In genomic region chr6:167163476-167164011, GRCh38 we compare ENCODE assay signal across 24 cellular contexts. TPM values are rescaled to one million over a fixed set of nuclear protein-coding genes. Genes with fewer than 3 reads are reported as not detected.
DNase-seq lines count a peak whose midpoint lies in the region; ATAC-seq lines count a peak whose summit lies in the region.
"Had no signal": no experiment of that assay in that cellular context is flagged by ENCODE, and none has a peak within 500 bp of the region (broad histone marks: within the 10 kb centered on the region; RNA-seq: fewer than 3 reads in every experiment).

No MANE protein-coding gene starts in this region.

- no peaks in the 10 kb centered on the region for H3K9me3 ChIP-seq in HUES64 (ENCODE audit: insufficient read depth, low read depth, low read length)
- H3K9me3 ChIP-seq in naive thymus-derived CD4-positive, alpha-beta T cell (ENCODE audit: control insufficient read depth in 2 of 3, low read length in 3 of 3), result no peaks in the 10 kb centered on the region
- H3K9me3 ChIP-seq: BLaER1, Caco-2, HAP-1, SJSA1 had no signal

- no peaks in the 10 kb centered on the region for H3K4me1 Mint-ChIP-seq in naive thymus-derived CD4-positive, alpha-beta T cell

- no peak overlapping the region for H4K8ac ChIP-seq in mesendoderm (ENCODE audit: low read depth, low read length)

- no peak overlapping the region for H2AK5ac ChIP-seq in mesendoderm (ENCODE audit: low read length)

- POLR2A ChIA-PET in naive thymus-derived CD4-positive, alpha-beta T cell (lab: Charles Lee), result no interaction called here

- no peak overlapping the region for H3K18ac ChIP-seq in mesendoderm (ENCODE audit: low read length)

- H2BK15ac ChIP-seq in mesendoderm (replicated peaks; ENCODE audit: low read depth), result no peak overlapping the region

- H3K56ac ChIP-seq in mesendoderm (ENCODE audit: low read length), result peak overlapping the region; percentile 47

- peak overlapping the region; percentile 41 for H3K9ac ChIP-seq in HUES64 (ENCODE audit: low read depth, low read length)
- no peak overlapping the region for H3K9ac ChIP-seq in mesendoderm (ENCODE audit: low read length)
- H3K9ac ChIP-seq: BLaER1 had no signal

- H3K27ac Mint-ChIP-seq in naive thymus-derived CD4-positive, alpha-beta T cell, result no peak overlapping the region

- H3K36me3 Mint-ChIP-seq in naive thymus-derived CD4-positive, alpha-beta T cell, result no peaks in the 10 kb centered on the region
- H3K36me3 Mint-ChIP-seq: CD4-positive, alpha-beta memory T cell had no signal

- H3K23ac ChIP-seq in mesendoderm (ENCODE audit: low read length), result no peak overlapping the region

- H3K79me2 ChIP-seq in mesendoderm (ENCODE audit: control insufficient read depth, insufficient read depth, low read length), result no peaks in the 10 kb centered on the region

- CTCF ChIA-PET in naive thymus-derived CD4-positive, alpha-beta T cell (lab: Charles Lee), result no interaction called here

- H3K27me3 Mint-ChIP-seq in naive thymus-derived CD4-positive, alpha-beta T cell, result peaks cover 0 to 16% (median 3%) of the 10 kb centered on the region in 5 donors

- H3K27ac ChIP-seq in HUES64 (ENCODE audit: low read depth, low read length) (peak overlapping the region; percentile 92), mesendoderm (ENCODE audit: low read depth, low read length) (no peak overlapping the region)
- no peak overlapping the region for H3K27ac ChIP-seq in naive thymus-derived CD4-positive, alpha-beta T cell (ENCODE audit: low read depth, low read length)
- H3K27ac ChIP-seq: 22Rv1, BLaER1, SJSA1 had no signal

- WGBS in HUES64, result 7% methylated on average over 9 of the region's 9 CpGs
- no CpG with 5 or more reads among the region's 9 CpGs for whole genome bisulfite sequencing in mesendoderm (ENCODE audit: extremely low coverage, insufficient coverage, low lambda C conversion rate)

- H3K36me3 ChIP-seq in HUES64 (ENCODE audit: insufficient read depth, low read length) (no peaks in the 10 kb centered on the region), mesendoderm (ENCODE audit: control insufficient read depth, insufficient read depth, low read length) (no peaks in the 10 kb centered on the region)
- H3K36me3 ChIP-seq in naive thymus-derived CD4-positive, alpha-beta T cell (ENCODE audit: control insufficient read depth in 2 of 3, insufficient read depth in 3 of 3, low read length in 3 of 3), result no peaks in the 10 kb centered on the region
- H3K36me3 ChIP-seq: BLaER1, HAP-1, SJSA1 had no signal

- H3K9me3 Mint-ChIP-seq in naive thymus-derived CD4-positive, alpha-beta T cell, result no peaks in the 10 kb centered on the region
- H3K9me3 Mint-ChIP-seq: CD4-positive, alpha-beta memory T cell had no signal

- H3K27me3 ChIP-seq in HUES64 (ENCODE audit: insufficient read depth, low read length) (no peaks in the 10 kb centered on the region), mesendoderm (ENCODE audit: insufficient read depth, low read length, poor library complexity) (no peaks in the 10 kb centered on the region)
- H3K27me3 ChIP-seq in naive thymus-derived CD4-positive, alpha-beta T cell (ENCODE audit: control insufficient read depth in 2 of 2, insufficient read depth in 2 of 2, low read length in 2 of 2), result no peaks in the 10 kb centered on the region
- H3K27me3 ChIP-seq: BLaER1, SJSA1 had no signal

- no peak overlapping the region for H2BK120ac ChIP-seq in mesendoderm (ENCODE audit: low read depth, low read length)

- intact Hi-C loops in naive thymus-derived CD4-positive, alpha-beta T cell (cut with micrococcal nuclease), result no loop called here

- H3K4me2 ChIP-seq in mesendoderm (ENCODE audit: low read length), result peak overlapping the region; percentile 14
- H3K4me2 ChIP-seq: BLaER1 had no signal

- H3K4me1 ChIP-seq in HUES64 (ENCODE audit: insufficient read depth, low read length) (peaks cover 34% of the 10 kb centered on the region), mesendoderm (ENCODE audit: control insufficient read depth, low read depth, low read length) (peaks cover 5% of the 10 kb centered on the region)
- H3K4me1 ChIP-seq in naive thymus-derived CD4-positive, alpha-beta T cell (ENCODE audit: control insufficient read depth in 2 of 2, insufficient read depth in 2 of 2, low read length in 2 of 2), result no peaks in the 10 kb centered on the region
- H3K4me1 ChIP-seq: BLaER1, HAP-1, SJSA1 had no signal

- no peak overlapping the region for H4K5ac ChIP-seq in mesendoderm (ENCODE audit: low read length)

- no peak overlapping the region for H2BK5ac ChIP-seq in mesendoderm (ENCODE audit: low read length)

- peak overlapping the region; percentile 29 for H3K4me3 ChIP-seq in HUES64 (ENCODE audit: low read length)
- H3K4me3 ChIP-seq in mesendoderm (ENCODE audit: low read length), result no peak overlapping the region
- H3K4me3 ChIP-seq in naive thymus-derived CD4-positive, alpha-beta T cell (ENCODE audit: low read length), result no peak overlapping the region
- H3K4me3 ChIP-seq: BLaER1, HAP-1, SJSA1 had no signal

- peak; percentile 87 for DNase-seq in ELF-1 (ENCODE audit: low read depth, low spot score)
- DNase-seq in iPS DF 4.7 (ENCODE audit: extremely low read depth, low spot score), result peak; percentile 97
- DNase-seq in mesendoderm, result peak; percentile 34
- DNase-seq in naive thymus-derived CD4-positive, alpha-beta T cell, result no peak
- no peak for DNase-seq in globus pallidus (ENCODE audit: low spot score)
- DNase-seq: ACHN; Caco-2; CD4-positive, alpha-beta memory T cell; DND-41; Kasumi-1; NCI-H1417; NCI-H1694 treated with DMSO at 0.1 percent for 48 hours; NCI-H2081 treated with DMSO at 0.1 percent for 48 hours; NCI-H2171 treated with DMSO at 0.1 percent for 48 hours; NCI-H526 had no signal

- no peaks in the 10 kb centered on the region for H3K79me1 ChIP-seq in mesendoderm (ENCODE audit: low read length)

- ATAC-seq in HG02642 (IDR thresholded peaks at IDR 0.05; ENCODE audit: poor library complexity, unreplicated experiment) (no peak), HG02759 (IDR thresholded peaks at IDR 0.05; ENCODE audit: unreplicated experiment) (no peak)
- ATAC-seq in naive thymus-derived CD4-positive, alpha-beta T cell, result no peak
- ATAC-seq: Right ventricle myocardium inferior had no signal

- H3K4me3 Mint-ChIP-seq in naive thymus-derived CD4-positive, alpha-beta T cell, result no peak overlapping the region
- H3K4me3 Mint-ChIP-seq: CD4-positive, alpha-beta memory T cell had no signal

- no peak overlapping the region for H3K4ac ChIP-seq in mesendoderm (ENCODE audit: low read depth, low read length)

RNA-seq across cellular contexts. Expression of gene GPR31, which starts 5.8 kb away (rescaled TPM):
- not detected for polyA plus RNA-seq in HUES64 (2013, experiment 1 of 2)
- polyA plus RNA-seq in HUES64 (2013, experiment 2 of 2), result not detected
- not detected for polyA plus RNA-seq in mesendoderm (2013, experiment 1 of 2)
- 0.03 TPM for polyA plus RNA-seq in mesendoderm (2013, experiment 2 of 2)
- total RNA-seq in naive thymus-derived CD4-positive, alpha-beta T cell, result not detected
- polyA plus RNA-seq in naive thymus-derived CD4-positive, alpha-beta T cell, result not detected
- total RNA-seq: Caco-2; CD4-positive, alpha-beta memory T cell; MCF 10A; Right ventricle myocardium inferior; SJSA1 had no signal
- polyA plus RNA-seq: CD4-positive, alpha-beta memory T cell had no signal

RNA-seq across cellular contexts. Expression of gene CCR6, which starts 40.6 kb away (rescaled TPM):
- polyA plus RNA-seq in HUES64 (2013, experiment 1 of 2), result not detected
- not detected for polyA plus RNA-seq in HUES64 (2013, experiment 2 of 2)
- polyA plus RNA-seq in mesendoderm (2013, experiment 1 of 2), result 0.01 TPM
- polyA plus RNA-seq in mesendoderm (2013, experiment 2 of 2), result 0.04 TPM
- 1 to 10 TPM in 1 of 5 experiments, under 1 TPM in 3, not detected in 1; 0.15 to 4.1 (median 0.48) TPM for total RNA-seq in naive thymus-derived CD4-positive, alpha-beta T cell
- under 1 TPM; 0.38 to 0.93 TPM for polyA plus RNA-seq in naive thymus-derived CD4-positive, alpha-beta T cell
- total RNA-seq: Caco-2, MCF 10A, Right ventricle myocardium inferior, SJSA1 had no signal

Comparison
In these comparisons a context has a peak if more than half of its experiments do, and no peak if none do; other contexts are left out.
1. DNase-seq: peak in ELF-1 (single experiment), iPS DF 4.7 (single experiment) and mesendoderm (single experiment); none in naive thymus-derived CD4-positive, alpha-beta T cell (0 of 9) and globus pallidus (single experiment).